18 cellular contexts compared by ENCODE assay signal in genomic region chr14:23722675-23723074, GRCh38.
"Had no signal": no experiment of that assay in that cellular context is flagged by ENCODE, and none has a peak within 500 bp of the region (broad histone marks: within the 10 kb centered on the region; RNA-seq: fewer than 3 reads in every experiment).

No MANE protein-coding gene starts in this region.

- ATAC-seq: effector memory CD8-positive, alpha-beta T cell; foreskin keratinocyte; gastrocnemius medialis; heart right ventricle; left cardiac atrium; left lung; left ventricle myocardium superior; lower lobe of right lung; mucosa of descending colon had no signal

- DNase-seq: colonic mucosa; cortex of kidney; effector CD8-positive, alpha-beta T cell; effector memory CD8-positive, alpha-beta T cell; endodermal cell; foreskin keratinocyte; gastrocnemius medialis; glutamatergic neuron; head of caudate nucleus; heart right ventricle; hippocampal formation; left cardiac atrium; left lung; left ventricle myocardium superior; lower lobe of right lung; mesenchymal stem cell; mucosa of descending colon had no signal

- H3K27ac ChIP-seq: colonic mucosa, esophagus muscularis mucosa, foreskin keratinocyte, gastrocnemius medialis, heart right ventricle, left lung, lower lobe of right lung had no signal

- H3K4me1 ChIP-seq: colonic mucosa, esophagus muscularis mucosa, gastrocnemius medialis, heart right ventricle, left lung, lower lobe of right lung had no signal

- H3K36me3 ChIP-seq: colonic mucosa, esophagus muscularis mucosa, gastrocnemius medialis, heart right ventricle, left lung, lower lobe of right lung had no signal

- H3K27me3 ChIP-seq: colonic mucosa, esophagus muscularis mucosa, foreskin keratinocyte, gastrocnemius medialis, heart right ventricle, left lung had no signal

- H3K4me3 ChIP-seq: colonic mucosa, esophagus muscularis mucosa, gastrocnemius medialis, heart right ventricle, left lung, lower lobe of right lung, mucosa of descending colon had no signal

- H3K9me3 ChIP-seq: colonic mucosa, esophagus muscularis mucosa, gastrocnemius medialis, heart right ventricle, left lung, lower lobe of right lung, mucosa of descending colon had no signal
